Comparison of ENCODE assay signal across 8 cellular contexts in the genomic region with DNA sequence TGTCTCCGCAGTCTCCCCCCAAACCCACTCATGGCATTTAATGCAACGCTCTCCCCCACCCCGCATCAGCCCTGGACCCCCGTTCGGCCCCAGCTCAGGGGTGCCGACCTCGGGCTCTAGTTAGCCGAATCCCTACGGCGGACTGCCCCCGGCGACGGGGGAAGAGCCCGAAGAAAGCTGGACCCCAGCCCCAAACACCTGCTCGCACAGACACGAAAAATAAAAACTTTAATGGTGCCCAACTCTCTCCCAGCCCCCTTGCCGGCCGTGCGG. TPM values are rescaled to one million over a fixed set of nuclear protein-coding genes. Genes with fewer than 3 reads are reported as not detected.
DNase-seq lines count a peak whose midpoint lies in the region; ATAC-seq lines count a peak whose summit lies in the region.

No MANE protein-coding gene starts in this region.

- H3K4me1 Mint-ChIP-seq in activated T-helper 2 cell treated with anti-CD3 and anti-CD28 coated beads, Interferon-gamma antibody, Interleukin-2, Interleukin-4, amounts not matched to agents 10 μg/mL and 5 μg/mL and 100 μg/mL, durations not matched to agents 14 hours and 24 hours and 36 hours (ENCODE audit: low read depth) = peaks cover 37% of the 10 kb centered on the region

- H3K4me3 ChIP-seq in HUES48 (ENCODE audit: low read depth, low read length) (peak overlapping the region; percentile 95), iPS-15b (ENCODE audit: low read depth, low read length) (peak overlapping the region; percentile 89)

- ATAC-seq in HG02623 (IDR thresholded peaks at IDR 0.05; ENCODE audit: unreplicated experiment) = no peak

- peaks cover 54% of the 10 kb centered on the region for H3K4me1 ChIP-seq in HUES48 (ENCODE audit: control insufficient read depth, insufficient read depth, low read length)
- H3K4me1 ChIP-seq in iPS-15b (ENCODE audit: control insufficient read depth, insufficient read depth, low read length) = peaks cover 43% of the 10 kb centered on the region

- H3K9me3 Mint-ChIP-seq in activated T-helper 2 cell treated with anti-CD3 and anti-CD28 coated beads, Interferon-gamma antibody, Interleukin-2, Interleukin-4, amounts not matched to agents 10 μg/mL and 5 μg/mL and 100 μg/mL, durations not matched to agents 14 hours and 24 hours and 36 hours = no peaks in the 10 kb centered on the region

- H3K9me3 ChIP-seq in HUES48 (ENCODE audit: control insufficient read depth, insufficient read depth, low read length) = no peaks in the 10 kb centered on the region
- no peaks in the 10 kb centered on the region for H3K9me3 ChIP-seq in iPS-15b (ENCODE audit: control insufficient read depth, insufficient read depth, low read length)

- H3K27ac Mint-ChIP-seq in activated T-helper 2 cell treated with anti-CD3 and anti-CD28 coated beads, Interferon-gamma antibody, Interleukin-2, Interleukin-4, amounts not matched to agents 10 μg/mL and 5 μg/mL and 100 μg/mL, durations not matched to agents 14 hours and 24 hours and 36 hours = peak overlapping the region; percentile 98

- no peaks in the 10 kb centered on the region for H3K27me3 Mint-ChIP-seq in activated T-helper 2 cell treated with anti-CD3 and anti-CD28 coated beads, Interferon-gamma antibody, Interleukin-2, Interleukin-4, amounts not matched to agents 10 μg/mL and 5 μg/mL and 100 μg/mL, durations not matched to agents 14 hours and 24 hours and 36 hours (ENCODE audit: low read depth)

- no peak for DNase-seq in activated T-helper 2 cell treated with anti-CD3 and anti-CD28 coated beads, Interferon-gamma antibody, Interleukin-2, Interleukin-4, amounts not matched to agents 10 μg/mL and 5 μg/mL and 100 μg/mL, durations not matched to agents 14 hours and 24 hours and 36 hours (ENCODE audit: low spot score)
- DNase-seq in stimulated activated CD4-positive, alpha-beta T cell treated with anti-CD3 and anti-CD28 coated beads, Interleukin-2, amount 100 ng/mL, for 48 hours = peak; percentile 7 to 13
- no peak for DNase-seq in foreskin melanocyte
- DNase-seq in HCEC 1CT = no peak
- DNase-seq in NCI-H2029 (lab: John Stamatoyannopoulos, UW) = no peak

- H3K4me3 Mint-ChIP-seq in activated T-helper 2 cell treated with anti-CD3 and anti-CD28 coated beads, Interferon-gamma antibody, Interleukin-2, Interleukin-4, amounts not matched to agents 10 μg/mL and 5 μg/mL and 100 μg/mL, durations not matched to agents 14 hours and 24 hours and 36 hours (ENCODE audit: low read depth) = peak overlapping the region; percentile 97

- H3K27me3 ChIP-seq in HUES48 (ENCODE audit: control insufficient read depth, insufficient read depth, low read length) (peaks cover 11% of the 10 kb centered on the region), iPS-15b (ENCODE audit: control insufficient read depth, insufficient read depth, low read length) (peaks cover 4% of the 10 kb centered on the region)

- intact Hi-C loops in activated T-helper 2 cell treated with anti-CD3 and anti-CD28 coated beads, Interferon-gamma antibody, Interleukin-2, Interleukin-4, amounts not matched to agents 10 μg/mL and 5 μg/mL and 100 μg/mL, durations not matched to agents 14 hours and 24 hours and 36 hours (cut with micrococcal nuclease) = loop anchor here (2.0 to 5.0 kb wide), 2 partner anchors 18 to 387 kb away; a partner anchor contains a TSS

- H3K36me3 ChIP-seq in HUES48 (ENCODE audit: control insufficient read depth, insufficient read depth, low read length) (peaks cover 30% of the 10 kb centered on the region), iPS-15b (ENCODE audit: control insufficient read depth, insufficient read depth, low read length) (peaks cover 14% of the 10 kb centered on the region)

- peak overlapping the region; percentile 98 for H3K9ac ChIP-seq in HUES48 (ENCODE audit: low read depth, low read length)
- peak overlapping the region; percentile 93 for H3K9ac ChIP-seq in iPS-15b (ENCODE audit: low read depth, low read length)

- H3K36me3 Mint-ChIP-seq in activated T-helper 2 cell treated with anti-CD3 and anti-CD28 coated beads, Interferon-gamma antibody, Interleukin-2, Interleukin-4, amounts not matched to agents 10 μg/mL and 5 μg/mL and 100 μg/mL, durations not matched to agents 14 hours and 24 hours and 36 hours (ENCODE audit: low read depth) = peaks cover 42% of the 10 kb centered on the region

- peak overlapping the region; percentile 95 for H3K27ac ChIP-seq in HUES48 (ENCODE audit: low read depth, low read length)

RNA-seq across cellular contexts. Expression of a gene that starts 0.6 kb away (rescaled TPM):
- total RNA-seq in activated T-helper 2 cell treated with anti-CD3 and anti-CD28 coated beads, Interferon-gamma antibody, Interleukin-2, Interleukin-4, amounts not matched to agents 10 μg/mL and 5 μg/mL and 100 μg/mL, durations not matched to agents 14 hours and 24 hours and 36 hours = 202 and 203 TPM in 2 replicates

Comparison
In these comparisons a context has a peak if more than half of its experiments do, and no peak if none do; other contexts are left out.
1. DNase-seq: peak in stimulated activated CD4-positive, alpha-beta T cell treated with anti-CD3 and anti-CD28 coated beads, Interleukin-2, amount 100 ng/mL, for 48 hours (2 of 2); none in activated T-helper 2 cell treated with anti-CD3 and anti-CD28 coated beads, Interferon-gamma antibody, Interleukin-2, Interleukin-4, amounts not matched to agents 10 μg/mL and 5 μg/mL and 100 μg/mL, durations not matched to agents 14 hours and 24 hours and 36 hours (single experiment), foreskin melanocyte (single experiment), HCEC 1CT (single experiment) and NCI-H2029 (single experiment).